In genomic region chr20:3689978-3690377, GRCh38 we compare ENCODE assay signal across 11 cellular contexts. TPM values are rescaled to one million over a fixed set of nuclear protein-coding genes. Genes with fewer than 3 reads are reported as not detected.
"Had no signal": no experiment of that assay in that cellular context is flagged by ENCODE, and none has a peak within 500 bp of the region (broad histone marks: within the 10 kb centered on the region; RNA-seq: fewer than 3 reads in every experiment).

No MANE protein-coding gene starts in this region.

- ATAC-seq: GM23338, HCT116 had no signal

- DNase-seq: GM23248, GOT3, H7, H9, HCEC 1CT, HFFc6 had no signal

- H2AFZ ChIP-seq: GM23248, GM23338 had no signal

- H3K4me3 Mint-ChIP-seq: GM23338, H9, HFFc6 had no signal

- H3K4me3 ChIP-seq: GM23248, GM23338, HAP-1 had no signal

- H3K27ac ChIP-seq: GM23248 had no signal

- H3K9me3 Mint-ChIP-seq: GM23338, H9, HFFc6 had no signal

- H3K36me3 ChIP-seq: HAP-1 had no signal

- H3K9me3 ChIP-seq: HAP-1 had no signal

- H3K4me2 ChIP-seq: GM23338 had no signal

- H3K27ac Mint-ChIP-seq: GM23338, H9, HFFc6 had no signal

- H3K9ac ChIP-seq: GM23248 had no signal

RNA-seq across cellular contexts. Expression of gene ADAM33, which starts 8.2 kb away (rescaled TPM):
- total RNA-seq: H4 had no signal

RNA-seq across cellular contexts. Expression of gene SIGLEC1, which starts 22.4 kb away (rescaled TPM):
- total RNA-seq: GM23248, GM23338, H1, H4, H7, H9, HFFc6 had no signal
- polyA plus RNA-seq: GM23248, GM23338 had no signal

RNA-seq across cellular contexts. Expression of gene GFRA4, which starts 26.8 kb away (rescaled TPM):
- total RNA-seq: GM23248, GM23338, H1, H4, H7, H9, HFFc6 had no signal
- polyA plus RNA-seq: GM23248, GM23338 had no signal

RNA-seq across cellular contexts. Expression of gene HSPA12B, which starts 42.5 kb away (rescaled TPM):
- total RNA-seq: GM23248, HFFc6 had no signal
